8 cellular contexts compared by ENCODE assay signal in the genomic region with DNA sequence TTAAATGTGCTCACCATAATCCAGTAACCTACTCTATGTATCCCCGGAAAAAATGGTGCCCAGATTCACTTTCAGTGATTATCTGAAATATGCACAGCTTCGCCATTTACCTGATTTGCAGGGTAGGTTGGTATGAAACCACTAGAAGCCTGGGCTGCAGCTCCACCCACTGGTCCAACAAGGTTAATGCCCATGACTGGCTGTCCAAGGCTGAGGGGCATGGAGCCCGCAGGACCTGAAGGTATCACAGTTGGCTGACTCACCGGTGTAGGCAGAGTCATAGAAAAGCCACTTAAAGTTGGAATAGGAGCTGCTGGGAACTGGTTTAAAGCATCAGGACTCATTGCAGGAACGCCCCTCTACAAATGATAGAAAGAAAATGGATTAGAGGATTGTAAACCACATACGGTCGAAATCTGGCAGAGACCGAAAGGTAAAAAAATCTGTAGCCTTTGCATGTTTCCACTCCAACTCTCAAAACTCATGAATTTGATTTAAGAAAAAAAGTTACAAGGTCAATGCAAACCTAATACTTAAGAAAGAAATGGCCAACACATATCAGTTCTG. TPM values are rescaled to one million over a fixed set of nuclear protein-coding genes. Genes with fewer than 3 reads are reported as not detected.
DNase-seq lines count a peak whose midpoint lies in the region; ATAC-seq and TF ChIP-seq lines count a peak whose summit lies in the region.

No MANE protein-coding gene starts in this region.

- ATAC-seq in GM19035 (IDR thresholded peaks at IDR 0.05; ENCODE audit: unreplicated experiment) = no peak
- ATAC-seq in GM19351 (IDR thresholded peaks at IDR 0.05; ENCODE audit: unreplicated experiment) = no peak

- no peak overlapping the region for H3K27ac ChIP-seq in left ventricle myocardium inferior (replicated peaks)

- TF ChIP-seq CTCF in AG09309 (IDR thresholded peaks at IDR 0.05; ENCODE audit: control insufficient read depth, insufficient read depth, low read depth, low read length, missing control alignments) (peak; percentile 67), GM12875 (IDR thresholded peaks at IDR 0.05; ENCODE audit: borderline replicate concordance, insufficient read depth, low read depth, low read length) (peak; percentile 38; the same call in 1 of the 2 replicates), left ventricle myocardium inferior (IDR thresholded peaks at IDR 0.05; ENCODE audit: borderline replicate concordance) (peak; percentile 65)

- H3K36me3 ChIP-seq in left ventricle myocardium inferior = peaks cover 79% of the 10 kb centered on the region

- peaks cover 10% of the 10 kb centered on the region for H3K9me3 ChIP-seq in left ventricle myocardium inferior (replicated peaks)

- H3K4me1 ChIP-seq in left ventricle myocardium inferior = peaks cover 4% of the 10 kb centered on the region

- H3K4me3 ChIP-seq in AG09309 (ENCODE audit: control insufficient read depth, low read depth, low read length) (no peak overlapping the region), GM12875 (ENCODE audit: low read depth, low read length) (no peak overlapping the region), left ventricle myocardium inferior (no peak overlapping the region)

- DNase-seq in AG09309 (ENCODE audit: low read depth) (no peak), NCI-H526 (lab: John Stamatoyannopoulos, UW) (peak; percentile 15 to 75), left ventricle myocardium inferior (peak; percentile 25)
- peak; percentile 30 for DNase-seq in activated naive CD4-positive, alpha-beta T cell treated with anti-CD3 and anti-CD28 coated beads, Interleukin-2, amount 50 U/mL, for 16 hours
- DNase-seq in stimulated activated CD4-positive, alpha-beta T cell treated with anti-CD3 and anti-CD28 coated beads, Interleukin-1b, Interleukin-23, amount 100 ng/mL, for 48 hours = peak; percentile 39

- H3K27me3 ChIP-seq in left ventricle myocardium inferior (ENCODE audit: low read depth) = no peaks in the 10 kb centered on the region

- intact Hi-C loops in left ventricle myocardium inferior (cut with micrococcal nuclease) = no loop called here

RNA-seq across cellular contexts. Expression of gene SYNRG, which starts 38.6 kb away (rescaled TPM):
- 33.0 TPM for total RNA-seq in left ventricle myocardium inferior
